Comparison of ENCODE assay signal across 19 cellular contexts in genomic region chr15:22855791-22856190, GRCh38. TPM values are rescaled to one million over a fixed set of nuclear protein-coding genes. Genes with fewer than 3 reads are reported as not detected.
DNase-seq lines count a peak whose midpoint lies in the region; ATAC-seq, FAIRE-seq and TF ChIP-seq lines count a peak whose summit lies in the region.
"Had no signal": no experiment of that assay in that cellular context is flagged by ENCODE, and none has a peak within 500 bp of the region (broad histone marks: within the 10 kb centered on the region; RNA-seq: fewer than 3 reads in every experiment).

No MANE protein-coding gene starts in this region.

- H3K27me3 ChIP-seq in GM12878 (replicated peaks in 1 of 2; ENCODE audit: control insufficient read depth in 2 of 2, insufficient read depth in 2 of 2, low read length in 1 of 2): no peaks in the 10 kb centered on the region

- H3K27me3 Mint-ChIP-seq in activated T-cell treated with anti-CD3 and anti-CD28 coated beads, Interleukin-2, amount 50 U/mL, for 24 hours: no peaks in the 10 kb centered on the region
- no peaks in the 10 kb centered on the region for H3K27me3 Mint-ChIP-seq in activated T-cell treated with anti-CD3 and anti-CD28 coated beads, Interleukin-2, amount 50 U/mL, for 4 hours (ENCODE audit: low read depth)
- H3K27me3 Mint-ChIP-seq in memory B cell: no peaks in the 10 kb centered on the region

- H3K4me3 Mint-ChIP-seq in activated T-cell treated with anti-CD3 and anti-CD28 coated beads, Interleukin-2, amount 50 U/mL, for 24 hours: no peak overlapping the region
- no peak overlapping the region for H3K4me3 Mint-ChIP-seq in activated T-cell treated with anti-CD3 and anti-CD28 coated beads, Interleukin-2, amount 50 U/mL, for 4 hours
- no peak overlapping the region for H3K4me3 Mint-ChIP-seq in memory B cell
- H3K4me3 Mint-ChIP-seq: HFFc6 had no signal

- no peak overlapping the region for H2AFZ ChIP-seq in GM12878 (ENCODE audit: control insufficient read depth, low read depth, low read length)

- H3K4me1 Mint-ChIP-seq in activated T-cell treated with anti-CD3 and anti-CD28 coated beads, Interleukin-2, amount 50 U/mL, for 24 hours (ENCODE audit: low read depth): peaks cover 9% of the 10 kb centered on the region
- peaks cover 8% of the 10 kb centered on the region for H3K4me1 Mint-ChIP-seq in activated T-cell treated with anti-CD3 and anti-CD28 coated beads, Interleukin-2, amount 50 U/mL, for 4 hours (ENCODE audit: low read depth)
- peaks cover 3% of the 10 kb centered on the region for H3K4me1 Mint-ChIP-seq in memory B cell

- ATAC-seq in activated T-cell treated with anti-CD3 and anti-CD28 coated beads, Interleukin-2, amount 50 U/mL, for 4 hours: no peak
- ATAC-seq in GM12878: no peak
- ATAC-seq in memory B cell (ENCODE audit: low read depth): no peak
- no peak for ATAC-seq in HG02588 (IDR thresholded peaks at IDR 0.05; ENCODE audit: unreplicated experiment)
- ATAC-seq: Panc1, Right ventricle myocardium inferior had no signal

- peak overlapping the region; percentile 10 for H3K27ac Mint-ChIP-seq in activated T-cell treated with anti-CD3 and anti-CD28 coated beads, Interleukin-2, amount 50 U/mL, for 24 hours
- H3K27ac Mint-ChIP-seq in memory B cell: peak overlapping the region; percentile 4
- H3K27ac Mint-ChIP-seq: HFFc6 had no signal

- DNase-seq in activated T-cell treated with anti-CD3 and anti-CD28 coated beads, Interleukin-2, amount 50 U/mL, for 24 hours: no peak
- DNase-seq in activated T-cell treated with anti-CD3 and anti-CD28 coated beads, Interleukin-2, amount 50 U/mL, for 4 hours: no peak
- DNase-seq in GM12892 (ENCODE audit: insufficient read length): no peak
- no peak for DNase-seq in GM12878 (ENCODE audit: low read depth, low spot score)
- no peak for DNase-seq in memory B cell (ENCODE audit: low spot score in 2 of 2)
- no peak for DNase-seq in superior temporal gyrus (ENCODE audit: extremely low spot score)
- DNase-seq in activated CD4-positive, alpha-beta T cell treated with anti-CD3 and anti-CD28 coated beads for 1 hour: no peak
- DNase-seq: Calu3, GOT3, HFFc6, KG1, NCI-H1092 treated with DMSO at 0.1 percent for 48 hours, NCI-H1694, NCI-H2171 treated with DMSO at 0.1 percent for 48 hours, NCI-H774 had no signal

- peaks cover 12 to 46% of the 10 kb centered on the region in 2 experiments for H3K36me3 ChIP-seq in GM12878 (ENCODE audit: control insufficient read depth in 2 of 2, insufficient read depth in 2 of 2, low read length in 1 of 2)

- H3K4me1 ChIP-seq in GM12878 (ENCODE audit: control insufficient read depth, insufficient read depth, low read length): no peaks in the 10 kb centered on the region

- no peak for TF ChIP-seq RAD21 in GM12878 (IDR thresholded peaks at IDR 0.05; ENCODE audit: insufficient read depth, low read depth, low read length)

- 88% methylated on average over 4 of the region's 4 CpGs for WGBS in GM12878 (ENCODE audit: insufficient coverage, insufficient replicate concordance, low lambda C conversion rate, missing lambda C conversion rate)

- no peak overlapping the region for H3K27ac ChIP-seq in GM12878 (ENCODE audit: control insufficient read depth, insufficient read depth)
- H3K27ac ChIP-seq: HL-60 had no signal

- no peaks in the 10 kb centered on the region for H3K9me3 ChIP-seq in GM12878 (replicated peaks; ENCODE audit: control insufficient read depth, insufficient read depth, low read length)

- CTCF ChIA-PET in GM12878 (lab: Yijun Ruan, JAX): no interaction called here

- H3K9me3 Mint-ChIP-seq in activated T-cell treated with anti-CD3 and anti-CD28 coated beads, Interleukin-2, amount 50 U/mL, for 24 hours: no peaks in the 10 kb centered on the region
- H3K9me3 Mint-ChIP-seq in activated T-cell treated with anti-CD3 and anti-CD28 coated beads, Interleukin-2, amount 50 U/mL, for 4 hours: no peaks in the 10 kb centered on the region
- no peaks in the 10 kb centered on the region for H3K9me3 Mint-ChIP-seq in memory B cell
- H3K9me3 Mint-ChIP-seq: HFFc6 had no signal

- POLR2A ChIA-PET in GM12878 (lab: Charles Lee): interaction anchor here (1.1 to 1.8 kb wide), 2 partner anchors 10 kb away, joined by 3 to 5 read pairs; no protein-coding TSS in a partner anchor

- H3K4me2 ChIP-seq in GM12878 (ENCODE audit: control insufficient read depth, insufficient read depth): no peak overlapping the region

- no TSS peak for BruUV-seq in GM12878 (replicated peaks; lab: Mats Ljungman, UMichigan)

- H3K4me3 ChIP-seq in GM12878: no peak overlapping the region

- no peak overlapping the region for H3K9ac ChIP-seq in GM12878 (ENCODE audit: control insufficient read depth, insufficient read depth, low read length)

- TF ChIP-seq CTCF in GM12878 (IDR thresholded peaks at IDR 0.05 in 2 of 3, conservative IDR thresholded peaks at IDR 0.05 in 1 of 3; ENCODE audit: control insufficient read depth in 2 of 3, extremely low read depth in 1 of 3, insufficient read depth in 1 of 3, low read depth in 3 of 3, low read length in 3 of 3): no peak

- intact Hi-C loops in GM12878 (cut with micrococcal nuclease; ENCODE audit: unreplicated experiment): loop anchor here (10.0 kb wide), 2 partner anchors 69 to 119 kb away; no protein-coding TSS in a partner anchor

- in situ Hi-C loops in GM12878 (cut with MboI): loop anchor here (5.0 kb wide), 1 partner anchor 57 kb away; no protein-coding TSS in a partner anchor

- H3K79me2 ChIP-seq in GM12878 (ENCODE audit: control insufficient read depth, insufficient read depth, low read length): peaks cover 6% of the 10 kb centered on the region

- TF ChIP-seq POLR2A in GM12892 (IDR thresholded peaks at IDR 0.05; ENCODE audit: low read depth, low read length) (peak; percentile 20; the same call in 1 of the 2 replicates), GM12878 (IDR thresholded peaks at IDR 0.05; ENCODE audit: low read depth, low read length) (no peak)

- H3K36me3 Mint-ChIP-seq in activated T-cell treated with anti-CD3 and anti-CD28 coated beads, Interleukin-2, amount 50 U/mL, for 24 hours (ENCODE audit: low read depth): peaks cover 88% of the 10 kb centered on the region
- peaks cover 33% of the 10 kb centered on the region for H3K36me3 Mint-ChIP-seq in activated T-cell treated with anti-CD3 and anti-CD28 coated beads, Interleukin-2, amount 50 U/mL, for 4 hours (ENCODE audit: insufficient read depth)
- H3K36me3 Mint-ChIP-seq in memory B cell: peaks cover 30% of the 10 kb centered on the region

- no peaks in the 10 kb centered on the region for H4K20me1 ChIP-seq in GM12878 (ENCODE audit: control insufficient read depth, insufficient read depth)

- no peak for TF ChIP-seq EP300 in GM12878 (IDR thresholded peaks at IDR 0.05; ENCODE audit: borderline replicate concordance in 1 of 2, control insufficient read depth in 1 of 2, low read depth in 2 of 2, low read length in 2 of 2)

- FAIRE-seq in GM12892 (lab: Jason Lieb, UNC) (no peak), GM12878 (lab: Jason Lieb, UNC) (no peak)

- SMC1A ChIA-PET in GM12878 (lab: Charles Lee; ENCODE audit: uncharacterized antibody, unreplicated experiment): no interaction called here

- RAD21 ChIA-PET in GM12878 (lab: Charles Lee; ENCODE audit: unreplicated experiment): no interaction called here

TF ChIP-seq in GM12878, 131 proteins besides CTCF, POLR2A, EP300 and RAD21:
- 0 out of 2 replicates have a peak, but pooled peaks have one; percentile 27 for TF ChIP-seq POLR2AphosphoS5 (IDR thresholded peaks at IDR 0.05; ENCODE audit: low read length)
- TF ChIP-seq STAT3 (IDR thresholded peaks at IDR 0.05; ENCODE audit: low read depth, low read length): no peak

RNA-seq across cellular contexts. Expression of gene NIPA2, which starts 17.3 kb away (rescaled TPM):
- total RNA-seq in activated T-cell treated with anti-CD3 and anti-CD28 coated beads, Interleukin-2, amount 50 U/mL, for 4 hours: 100 to 1,000 TPM; 111 to 112 (median 111) TPM
- 43.0 TPM for polyA plus RNA-seq in GM12892 (2012; ENCODE audit: missing spikeins)
- total RNA-seq in GM12878 (2013; cell fraction: nucleolus; rRNA removed): 103 and 122 TPM in 2 replicates
- total RNA-seq in GM12878 (2014; rRNA removed): 111 and 133 TPM in 2 replicates
- 88.8 and 91.6 TPM in 2 replicates for total RNA-seq in GM12878 (2014; rRNA removed; fragmentation: Illumina TruSeq; extraction: Trizol)
- 107 and 108 TPM in 2 replicates for total RNA-seq in GM12878 (2021)
- polyA plus RNA-seq in GM12878 (2011; ENCODE audit: low read depth): 43.2 TPM
- polyA plus RNA-seq in GM12878 (2011; rRNA removed): 90.4 and 117 TPM in 2 replicates
- polyA plus RNA-seq in GM12878 (2011; cell fraction: cytosol; rRNA removed): 41.8 and 46.8 TPM in 2 replicates
- 35.7 and 41.2 TPM in 2 replicates for polyA plus RNA-seq in GM12878 (2011; cell fraction: nucleus; rRNA removed)
- 48.8 and 52.2 TPM in 2 replicates for polyA plus RNA-seq in GM12878 (2012)
- 92.5 and 127 TPM in 2 replicates for polyA plus RNA-seq in GM12878 (2014; fragmentation: Illumina TruSeq; extraction: Trizol)
- 10 to 100 TPM; 24.4 to 36.3 TPM for polyA plus RNA-seq in GM12878 (2014; fragmentation: Nextera tagmentation; extraction: Ambion mirVana)
- polyA plus RNA-seq in GM12878 (2014; rRNA removed): 98.2 and 100 TPM in 2 replicates
- 100 to 1,000 TPM; 148 to 159 TPM for polyA plus RNA-seq in GM12878 (2016; fragmentation: Nextera tagmentation; extraction: Ambion mirVana)
- polyA minus RNA-seq in GM12878 (2011; rRNA and poly(A)+ RNA removed): 42.5 and 50.8 TPM in 2 replicates
- polyA minus RNA-seq in GM12878 (2011; cell fraction: cytosol; rRNA and poly(A)+ RNA removed): 27.1 and 33.2 TPM in 2 replicates
- 36.9 and 55.8 TPM in 2 replicates for polyA minus RNA-seq in GM12878 (2011; cell fraction: nucleus; rRNA and poly(A)+ RNA removed)
